Comparison of ENCODE assay signal across 8 cellular contexts in the genomic region with DNA sequence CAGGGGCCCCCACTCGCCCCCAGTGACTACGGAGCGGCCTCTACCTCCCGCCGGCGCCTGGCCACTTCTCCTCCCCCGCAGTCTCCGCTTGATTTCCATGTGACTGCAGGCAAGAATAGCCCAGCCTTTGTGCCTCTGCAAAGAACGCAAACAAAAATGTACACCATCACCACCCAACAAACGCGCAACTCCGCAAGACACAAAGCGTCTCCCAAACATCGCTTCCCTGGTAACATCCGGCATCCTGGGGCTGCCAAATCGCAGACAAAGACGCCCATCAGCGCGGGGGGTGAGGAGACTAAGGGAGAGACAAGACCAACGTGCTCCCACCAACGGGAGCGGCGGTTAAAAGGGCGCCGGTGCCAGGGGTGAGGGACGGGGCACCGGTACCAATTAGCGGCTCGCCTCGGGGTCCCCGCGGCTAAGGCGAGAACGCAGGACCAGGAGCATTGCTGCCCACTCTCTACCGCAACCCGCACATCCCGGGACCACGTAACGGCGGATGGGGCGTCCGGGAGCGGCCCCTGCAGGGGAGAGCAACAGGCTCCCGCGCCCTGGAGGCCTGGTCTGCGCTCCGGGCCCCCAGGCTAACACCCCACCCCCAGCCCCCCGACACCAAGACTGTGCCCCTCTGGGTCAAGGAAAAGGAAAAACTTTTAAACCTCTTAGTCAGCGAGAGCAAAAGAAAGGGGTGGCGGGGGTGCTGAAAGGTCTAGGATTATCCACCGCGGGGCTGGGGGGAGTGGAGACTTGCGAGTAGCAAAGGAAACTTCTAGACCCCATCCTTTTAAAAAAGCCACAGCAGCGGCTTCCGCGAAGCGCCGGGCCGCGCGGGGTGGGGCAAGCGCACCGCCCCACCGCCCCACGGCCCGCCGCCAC. TPM values are rescaled to one million over a fixed set of nuclear protein-coding genes. Genes with fewer than 3 reads are reported as not detected.
A peak's percentile ranks its signal among the peaks of the same experiment; 100 is the strongest.
DNase-seq lines count a peak whose midpoint lies in the region; ATAC-seq and TF ChIP-seq lines count a peak whose summit lies in the region.

No MANE protein-coding gene starts in this region.

- H3K27ac Mint-ChIP-seq in endothelial cell (ENCODE audit: unreplicated experiment), result peak overlapping the region; percentile 99

- H3K4me1 Mint-ChIP-seq in endothelial cell (ENCODE audit: unreplicated experiment), result peaks cover 32% of the 10 kb centered on the region

- TF ChIP-seq EP300 in transverse colon (IDR thresholded peaks at IDR 0.05; ENCODE audit: low read depth), result no peak

- peaks cover 0 to 23% of the 10 kb centered on the region in 2 donors for H3K4me1 ChIP-seq in lung (ENCODE audit: control insufficient read depth in 2 of 2, insufficient read depth in 2 of 2, low read length in 2 of 2)
- peaks cover 0 to 17% (median 3%) of the 10 kb centered on the region in 4 donors for H3K4me1 ChIP-seq in transverse colon

- peak overlapping the region; percentile 96 for H3K4me3 Mint-ChIP-seq in endothelial cell (ENCODE audit: unreplicated experiment)

- peaks cover 9% of the 10 kb centered on the region for H3K36me3 Mint-ChIP-seq in endothelial cell (ENCODE audit: low read depth, unreplicated experiment)

- H3K4me3 ChIP-seq in lung (peak overlapping the region; percentile 73), transverse colon (peak overlapping the region; percentile 46 to 60 (median 56))

- in situ Hi-C loops in transverse colon (cut with MboI; ENCODE audit: low pct_ligation_motif_present in 1 of 4, low pct_unique_long_range_greater_than_20kb in 1 of 4, low sequenced_read_pairs in 3 of 4), result no loop called here

- H3K27me3 Mint-ChIP-seq in endothelial cell (ENCODE audit: unreplicated experiment), result peaks cover 9% of the 10 kb centered on the region

- H3K36me3 ChIP-seq in lung (ENCODE audit: control insufficient read depth in 2 of 2, insufficient read depth in 2 of 2, low read length in 2 of 2), result no peaks in the 10 kb centered on the region
- H3K36me3 ChIP-seq in transverse colon, result no peaks in the 10 kb centered on the region

- intact Hi-C loops in transverse colon (cut with DNase I; ENCODE audit: low total_unique reads), result no loop called here

- ATAC-seq in lung (ENCODE audit: insufficient read depth, low FRiP score) (peak; percentile 38), GM19328 (IDR thresholded peaks at IDR 0.05; ENCODE audit: unreplicated experiment) (no peak), GM18511 (IDR thresholded peaks at IDR 0.05; ENCODE audit: unreplicated experiment) (no peak)

- TF ChIP-seq CTCF in endothelial cell (IDR thresholded peaks at IDR 0.05; ENCODE audit: unreplicated experiment) (no peak), lung (IDR thresholded peaks at IDR 0.05; ENCODE audit: control extremely low read depth, extremely low read depth) (no peak), transverse colon (IDR thresholded peaks at IDR 0.05) (no peak)

- H3K27me3 ChIP-seq in lung (ENCODE audit: control insufficient read depth, insufficient read depth), result no peaks in the 10 kb centered on the region
- peaks cover 22% of the 10 kb centered on the region for H3K27me3 ChIP-seq in transverse colon

- H3K27ac ChIP-seq in lung (ENCODE audit: low read depth in 1 of 2, low read length in 1 of 2) (peak overlapping the region; percentile 93 to 99), transverse colon (peak overlapping the region; percentile 86 to 93 (median 88))

- 1 to 2% methylated on average over 54 to 67 of the region's 67 CpGs for WGBS in lung, 2 donors
- WGBS in transverse colon (ENCODE audit: low coverage in 1 of 2), 2 donors, result 9% methylated on average over 46 of the region's 67 CpGs; no CpG with 5 or more reads in 1 of the 2 donors

- H3K9me3 ChIP-seq in lung (ENCODE audit: control insufficient read depth in 2 of 2, insufficient read depth in 1 of 2, low read length in 1 of 2), result no peaks in the 10 kb centered on the region
- H3K9me3 ChIP-seq in transverse colon, result no peaks in the 10 kb centered on the region

- DNase-seq in GM04504 (ENCODE audit: low read depth) (peak; percentile 28), NCI-H774 (lab: John Stamatoyannopoulos, UW) (peak; percentile 64), endothelial cell (ENCODE audit: low spot score) (peak; percentile 61), lung (ENCODE audit: low spot score) (peak; percentile 47), transverse colon (peak; percentile 24), SKM-1 (lab: John Stamatoyannopoulos, UW; ENCODE audit: unreplicated experiment) (no peak)

- TF ChIP-seq POLR2A in transverse colon (IDR thresholded peaks at IDR 0.05), result no peak

- no peaks in the 10 kb centered on the region for H3K9me3 Mint-ChIP-seq in endothelial cell (ENCODE audit: unreplicated experiment)

RNA-seq across cellular contexts. Expression of gene MPDZ, which starts 0.9 kb away (rescaled TPM):
- total RNA-seq in endothelial cell (ENCODE audit: unreplicated experiment), result 97.0 TPM
- 10 to 100 TPM; 22.5 to 62.7 TPM for total RNA-seq in lung
- 1 to 10 TPM; 9.5 to 10.0 TPM for polyA plus RNA-seq in lung
- total RNA-seq in transverse colon, result 10 to 100 TPM in 3 of 4 donors, 1 to 10 TPM in 1; 9.7 to 62.1 (median 14.5) TPM
